In genomic region chr5:81853005-81853357, GRCh38 we compare ENCODE assay signal across 8 cellular contexts.
DNase-seq lines count a peak whose midpoint lies in the region; ATAC-seq, FAIRE-seq and TF ChIP-seq lines count a peak whose summit lies in the region.

No MANE protein-coding gene starts in this region.

- TF ChIP-seq CTCF in AG10803 (conservative IDR thresholded peaks at IDR 0.05; ENCODE audit: low read length) = no peak
- TF ChIP-seq CTCF in HFF-Myc (IDR thresholded peaks at IDR 0.05; ENCODE audit: low read depth, low read length, missing control alignments) = no peak
- TF ChIP-seq CTCF in MCF 10A (IDR thresholded peaks at IDR 0.05; ENCODE audit: unreplicated experiment) = no peak
- TF ChIP-seq CTCF in neural cell (IDR thresholded peaks at IDR 0.05; ENCODE audit: poor library complexity, severe bottlenecking) = no peak

- POLR2A ChIA-PET in MCF 10A (lab: Yijun Ruan, JAX) = interaction anchor here (0.6 to 7.4 kb wide), 8 partner anchors 65 to 254 kb away, joined by 3 to 331 read pairs (median 14); partner anchors contain the start of genes ATG10 and SSBP2

- CTCF ChIA-PET in MCF 10A (lab: Yijun Ruan, JAX) = no interaction called here

- no peaks in the 10 kb centered on the region for H3K27me3 ChIP-seq in neural cell (ENCODE audit: insufficient read depth, low read depth, low read length)
- no peaks in the 10 kb centered on the region for H3K27me3 ChIP-seq in small intestine (ENCODE audit: control insufficient read depth in 2 of 2, insufficient read depth in 2 of 2, low read length in 2 of 2)

- H3K9me3 ChIP-seq in neural cell (ENCODE audit: low read length) = no peaks in the 10 kb centered on the region
- no peaks in the 10 kb centered on the region for H3K9me3 ChIP-seq in small intestine (ENCODE audit: control insufficient read depth, low read depth)

- H3K9me3 Mint-ChIP-seq in MCF 10A (ENCODE audit: unreplicated experiment) = no peaks in the 10 kb centered on the region

- H3K4me3 ChIP-seq in AG10803 (ENCODE audit: low read length) (peak overlapping the region; percentile 61), HFF-Myc (replicated peaks; ENCODE audit: low read depth, low read length) (peak overlapping the region; percentile 34; the same call in 1 of the 2 replicates), neural cell (ENCODE audit: low read length) (peak overlapping the region; percentile 61), small intestine (ENCODE audit: low read depth in 1 of 2, low read length in 2 of 2) (no peak overlapping the region)

- no peak for ATAC-seq in GM18873 (IDR thresholded peaks at IDR 0.05; ENCODE audit: low FRiP score, unreplicated experiment)

- peaks cover 47% of the 10 kb centered on the region for H3K4me1 Mint-ChIP-seq in MCF 10A (ENCODE audit: insufficient read depth, unreplicated experiment)

- H4K20me1 ChIP-seq in neural cell (ENCODE audit: insufficient read depth) = no peaks in the 10 kb centered on the region

- no peak for TF ChIP-seq RAD21 in neural cell (conservative IDR thresholded peaks at IDR 0.05)

- peaks cover 3 to 13% of the 10 kb centered on the region in 2 donors for H3K4me1 ChIP-seq in small intestine (ENCODE audit: control insufficient read depth in 2 of 2, insufficient read depth in 1 of 2, low read depth in 1 of 2, low read length in 1 of 2)

- in situ Hi-C loops in ACHN (cut with HindIII; ENCODE audit: low pct_ligation_motif_present, low pct_unique_long_range_greater_than_20kb, low sequenced_read_pairs) = no loop called here

- BruUV-seq in MCF 10A (replicated peaks; lab: Mats Ljungman, UMichigan) = no TSS peak

- H3K27me3 Mint-ChIP-seq in MCF 10A (ENCODE audit: insufficient read depth, unreplicated experiment) = no peaks in the 10 kb centered on the region

- DNase-seq in AG10803 (ENCODE audit: low read depth) (no peak), HFF-Myc (ENCODE audit: extremely low read depth, low read depth) (no peak), MCF 10A (ENCODE audit: unreplicated experiment) (no peak), mucosa of gallbladder (ENCODE audit: low spot score) (no peak), ACHN (no peak), small intestine (no peak)

- 81 to 88% (median 87%) methylated on average over 6 of the region's 6 CpGs for WGBS in small intestine, 3 donors

- peak overlapping the region; percentile 59 for H3K9ac ChIP-seq in neural cell (ENCODE audit: low read length)

- H3K4me3 Mint-ChIP-seq in MCF 10A (ENCODE audit: unreplicated experiment) = peak overlapping the region; percentile 83

- H3K36me3 ChIP-seq in neural cell (ENCODE audit: insufficient read depth, low read length) = no peaks in the 10 kb centered on the region
- H3K36me3 ChIP-seq in small intestine (ENCODE audit: control insufficient read depth in 2 of 2, insufficient read depth in 2 of 2, low read length in 2 of 2) = no peaks in the 10 kb centered on the region

- H2AFZ ChIP-seq in neural cell (ENCODE audit: low read depth, low read length) = no peak overlapping the region

- peaks cover 8% of the 10 kb centered on the region for H3F3A ChIP-seq in neural cell (ENCODE audit: insufficient read depth, low read length, poor library complexity, severe bottlenecking)

- peak overlapping the region; percentile 67 for H3K4me2 ChIP-seq in neural cell (ENCODE audit: low read length)

- H3K27ac ChIP-seq in neural cell (ENCODE audit: low read length) = peak overlapping the region; percentile 90
- H3K27ac ChIP-seq in small intestine (ENCODE audit: low read depth in 1 of 2, low read length in 1 of 2) = peak overlapping the region in 1 of 2 donors; percentile 81

- H3K27ac Mint-ChIP-seq in MCF 10A (ENCODE audit: low read depth, unreplicated experiment) = peak overlapping the region; percentile 84

- FAIRE-seq in small intestine (lab: Jason Lieb, UNC) = no peak

- H3K36me3 Mint-ChIP-seq in MCF 10A (ENCODE audit: insufficient read depth, unreplicated experiment) = no peaks in the 10 kb centered on the region

- H3K9me2 ChIP-seq in neural cell (ENCODE audit: insufficient read depth, low read length) = no peaks in the 10 kb centered on the region

- intact Hi-C loops in MCF 10A (cut with micrococcal nuclease) = loop anchor here (2.0 kb wide), 1 partner anchor 346 kb away; no protein-coding TSS in a partner anchor

- TF ChIP-seq EP300 in neural cell (conservative IDR thresholded peaks at IDR 0.05; ENCODE audit: poor library complexity, severe bottlenecking) = no peak

- no peaks in the 10 kb centered on the region for H3K79me2 ChIP-seq in neural cell (replicated peaks; ENCODE audit: insufficient read depth, low read length)

TF ChIP-seq in neural cell, 6 proteins besides CTCF, POLR2A, EP300 and RAD21:
- TF ChIP-seq MXI1 (conservative IDR thresholded peaks at IDR 0.05; ENCODE audit: poor library complexity, severe bottlenecking) (no peak), POLR2AphosphoS5 (IDR thresholded peaks at IDR 0.05) (no peak), SMC3 (conservative IDR thresholded peaks at IDR 0.05; ENCODE audit: poor library complexity) (no peak), TAF1 (IDR thresholded peaks at IDR 0.05; ENCODE audit: low read depth) (no peak), EZH2 (IDR thresholded peaks at IDR 0.05; ENCODE audit: borderline replicate concordance, insufficient read depth, low read length, poor library complexity, severe bottlenecking) (no peak)
- TF ChIP-seq, protein P1, sequence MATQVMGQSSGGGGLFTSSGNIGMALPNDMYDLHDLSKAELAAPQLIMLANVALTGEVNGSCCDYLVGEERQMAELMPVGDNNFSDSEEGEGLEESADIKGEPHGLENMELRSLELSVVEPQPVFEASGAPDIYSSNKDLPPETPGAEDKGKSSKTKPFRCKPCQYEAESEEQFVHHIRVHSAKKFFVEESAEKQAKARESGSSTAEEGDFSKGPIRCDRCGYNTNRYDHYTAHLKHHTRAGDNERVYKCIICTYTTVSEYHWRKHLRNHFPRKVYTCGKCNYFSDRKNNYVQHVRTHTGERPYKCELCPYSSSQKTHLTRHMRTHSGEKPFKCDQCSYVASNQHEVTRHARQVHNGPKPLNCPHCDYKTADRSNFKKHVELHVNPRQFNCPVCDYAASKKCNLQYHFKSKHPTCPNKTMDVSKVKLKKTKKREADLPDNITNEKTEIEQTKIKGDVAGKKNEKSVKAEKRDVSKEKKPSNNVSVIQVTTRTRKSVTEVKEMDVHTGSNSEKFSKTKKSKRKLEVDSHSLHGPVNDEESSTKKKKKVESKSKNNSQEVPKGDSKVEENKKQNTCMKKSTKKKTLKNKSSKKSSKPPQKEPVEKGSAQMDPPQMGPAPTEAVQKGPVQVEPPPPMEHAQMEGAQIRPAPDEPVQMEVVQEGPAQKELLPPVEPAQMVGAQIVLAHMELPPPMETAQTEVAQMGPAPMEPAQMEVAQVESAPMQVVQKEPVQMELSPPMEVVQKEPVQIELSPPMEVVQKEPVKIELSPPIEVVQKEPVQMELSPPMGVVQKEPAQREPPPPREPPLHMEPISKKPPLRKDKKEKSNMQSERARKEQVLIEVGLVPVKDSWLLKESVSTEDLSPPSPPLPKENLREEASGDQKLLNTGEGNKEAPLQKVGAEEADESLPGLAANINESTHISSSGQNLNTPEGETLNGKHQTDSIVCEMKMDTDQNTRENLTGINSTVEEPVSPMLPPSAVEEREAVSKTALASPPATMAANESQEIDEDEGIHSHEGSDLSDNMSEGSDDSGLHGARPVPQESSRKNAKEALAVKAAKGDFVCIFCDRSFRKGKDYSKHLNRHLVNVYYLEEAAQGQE (IDR thresholded peaks at IDR 0.05; ENCODE audit: borderline replicate concordance) = no peak
TF ChIP-seq in neural cell: peak in this region for 0.

Comparison
In these comparisons a context has a peak if more than half of its experiments do, and no peak if none do; other contexts are left out.
1. H3K4me3 ChIP-seq: peak in AG10803 (single experiment), HFF-Myc (single experiment) and neural cell (single experiment); none in small intestine (0 of 2).